In genomic region chr3:133927543-133928066, GRCh38 we compare ENCODE assay signal across 1 cellular context.
A peak's percentile ranks its signal among the peaks of the same experiment; 100 is the strongest.
TF ChIP-seq lines count a peak whose summit lies in the region.

No MANE protein-coding gene starts in this region.

TF ChIP-seq in K562, 482 proteins besides CTCF, POLR2A, EP300 and RAD21 (continued from another document):
- no peak for TF ChIP-seq ZBTB11 (CRISPR knock-in tag; IDR thresholded peaks at IDR 0.05)
- TF ChIP-seq CXXC5 (CRISPR knock-in tag; IDR thresholded peaks at IDR 0.05) = peak; percentile 36; the same call in 1 of the 2 replicates
- no peak for TF ChIP-seq SRSF7 (optimal IDR thresholded peaks at IDR 0.05; ENCODE audit: low read depth, low read length)
- 0 out of 4 replicates have a peak, but pooled peaks of 1 of the 2 experiments have one; percentile 13 for TF ChIP-seq UBTF (IDR thresholded peaks at IDR 0.05; ENCODE audit: borderline replicate concordance in 1 of 2, low read depth in 2 of 2, low read length in 2 of 2)
- 0 out of 2 replicates have a peak, but pooled peaks have one; percentile 40 for TF ChIP-seq RBFOX2 (IDR thresholded peaks at IDR 0.05; ENCODE audit: low read depth, low read length)
- no peak for TF ChIP-seq PHTF2 (CRISPR knock-in tag; IDR thresholded peaks at IDR 0.05)
- peak; percentile 16; the same call in 1 of the 2 replicates for TF ChIP-seq MTA3 (IDR thresholded peaks at IDR 0.05; ENCODE audit: borderline replicate concordance)
- no peak for TF ChIP-seq ZNF408 (CRISPR knock-in tag; IDR thresholded peaks at IDR 0.05; ENCODE audit: low read depth)
- TF ChIP-seq ZFX (CRISPR knock-in tag; IDR thresholded peaks at IDR 0.05) = peak; percentile 34; the same call in 1 of the 2 replicates
- no peak for TF ChIP-seq SMARCB1 (IDR thresholded peaks at IDR 0.05; ENCODE audit: insufficient read length, low read depth)
- TF ChIP-seq NCOA1 (IDR thresholded peaks at IDR 0.05; ENCODE audit: low read depth) = no peak
- no peak for TF ChIP-seq CBFA2T2 (conservative IDR thresholded peaks at IDR 0.05)
